Comparison of ENCODE assay signal across 9 cellular contexts in the genomic region with DNA sequence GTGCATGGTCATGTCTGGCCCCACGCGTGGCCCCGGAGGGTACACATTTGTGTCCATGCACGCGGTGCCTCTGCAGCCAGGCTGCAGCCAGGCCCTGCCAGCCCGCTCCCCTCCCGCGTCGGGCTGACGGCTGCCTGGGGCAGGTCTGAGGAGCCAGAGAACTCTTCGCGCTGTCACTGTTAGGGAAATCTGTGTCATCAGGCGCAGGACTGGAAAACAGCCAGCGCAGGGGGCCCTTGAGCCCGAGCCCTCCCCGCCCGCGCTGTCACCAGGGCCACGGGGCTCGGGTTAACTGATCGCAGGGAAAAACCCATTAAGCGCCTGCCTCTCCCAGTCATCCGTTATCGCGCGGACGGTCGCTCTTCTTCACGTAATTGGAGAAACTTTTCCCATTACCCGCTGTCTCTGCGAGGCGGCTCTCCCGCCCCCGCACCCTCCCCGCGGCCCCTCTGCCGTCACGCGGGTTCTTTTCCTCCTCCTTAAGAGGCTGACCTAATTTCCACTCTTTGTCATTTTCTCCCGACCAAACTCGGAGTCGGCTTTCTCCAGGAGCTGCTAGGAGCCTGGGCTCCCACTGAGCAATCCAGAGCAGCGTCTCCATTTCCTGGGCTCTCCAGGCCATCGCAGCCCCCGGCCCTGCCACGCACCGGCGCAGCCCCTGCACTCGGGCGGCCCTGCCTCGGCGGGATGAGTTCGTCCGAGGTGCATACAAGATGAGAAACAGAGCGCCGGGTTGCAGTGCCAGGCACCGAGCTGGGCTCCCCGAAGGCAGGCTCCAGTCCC. TPM values are rescaled to one million over a fixed set of nuclear protein-coding genes. Genes with fewer than 3 reads are reported as not detected.
A peak's percentile ranks its signal among the peaks of the same experiment; 100 is the strongest.
DNase-seq lines count a peak whose midpoint lies in the region; ATAC-seq and TF ChIP-seq lines count a peak whose summit lies in the region.
"Had no signal": no experiment of that assay in that cellular context is flagged by ENCODE, and none has a peak within 500 bp of the region (broad histone marks: within the 10 kb centered on the region; RNA-seq: fewer than 3 reads in every experiment).

No MANE protein-coding gene starts in this region.

- no peaks in the 10 kb centered on the region for H3K27me3 ChIP-seq in parathyroid adenoma (ENCODE audit: control insufficient read depth, insufficient read depth, low read length)
- peaks cover 67% of the 10 kb centered on the region for H3K27me3 ChIP-seq in foreskin keratinocyte

- no peaks in the 10 kb centered on the region for H3K79me2 ChIP-seq in parathyroid adenoma

- TF ChIP-seq CTCF in fibroblast of the aortic adventitia (IDR thresholded peaks at IDR 0.05; ENCODE audit: insufficient read depth, low read length) (no peak), parathyroid adenoma (IDR thresholded peaks at IDR 0.05) (no peak), foreskin keratinocyte (conservative IDR thresholded peaks at IDR 0.05) (no peak)

- H3K9me3 ChIP-seq in parathyroid adenoma (ENCODE audit: control insufficient read depth, low read length): no peaks in the 10 kb centered on the region

- in situ Hi-C loops in G401 (cut with HindIII; ENCODE audit: low sequenced_read_pairs): no loop called here

- no peak overlapping the region for H3K27ac ChIP-seq in parathyroid adenoma
- no peak overlapping the region for H3K27ac ChIP-seq in foreskin keratinocyte

- ATAC-seq in HG02981 (IDR thresholded peaks at IDR 0.05; ENCODE audit: unreplicated experiment) (no peak), foreskin keratinocyte (no peak)

- no peaks in the 10 kb centered on the region for H3K36me3 ChIP-seq in parathyroid adenoma (ENCODE audit: control insufficient read depth, insufficient read depth, low read length)

- H2AFZ ChIP-seq in parathyroid adenoma: peak overlapping the region; percentile 75

- peak overlapping the region; percentile 80 for H3K4me2 ChIP-seq in parathyroid adenoma (ENCODE audit: low read length)

- H3K9ac ChIP-seq in parathyroid adenoma: no peak overlapping the region

- H3K4me3 ChIP-seq in fibroblast of the aortic adventitia (ENCODE audit: low read depth, low read length) (no peak overlapping the region), parathyroid adenoma (ENCODE audit: low read depth, low read length) (no peak overlapping the region)

- H3K4me1 ChIP-seq in parathyroid adenoma (peaks cover 6% of the 10 kb centered on the region), foreskin keratinocyte (no peaks in the 10 kb centered on the region)

- DNase-seq in G401 (ENCODE audit: low spot score) (peak; percentile 47), NCI-H524 treated with DMSO at 0.1 percent for 48 hours (lab: John Stamatoyannopoulos, UW) (peak; percentile 58), fibroblast of the aortic adventitia (ENCODE audit: low read depth) (peak; percentile 13), KG1 (lab: John Stamatoyannopoulos, UW) (no peak), foreskin keratinocyte (no peak), hepatic stellate cell (ENCODE audit: low spot score) (no peak)
- DNase-seq: NCI-H510A had no signal

RNA-seq across cellular contexts. Expression of a gene that starts 57.5 kb away (rescaled TPM):
- total RNA-seq in G401 (2014; rRNA removed; shearing (Covaris generic)): not detected in 2 replicates
- total RNA-seq in fibroblast of the aortic adventitia (ENCODE audit: low replicate concordance) (not detected in 2 replicates), foreskin keratinocyte (not detected in 2 replicates)
- polyA plus RNA-seq in foreskin keratinocyte: not detected in 2 replicates

Comparison
In these comparisons a context has a peak if more than half of its experiments do, and no peak if none do; other contexts are left out.
1. DNase-seq: peak in G401 (single experiment), NCI-H524 treated with DMSO at 0.1 percent for 48 hours (single experiment) and fibroblast of the aortic adventitia (single experiment); none in KG1 (single experiment), foreskin keratinocyte (0 of 2) and hepatic stellate cell (single experiment).